31 cellular contexts compared by ENCODE assay signal in the genomic region with DNA sequence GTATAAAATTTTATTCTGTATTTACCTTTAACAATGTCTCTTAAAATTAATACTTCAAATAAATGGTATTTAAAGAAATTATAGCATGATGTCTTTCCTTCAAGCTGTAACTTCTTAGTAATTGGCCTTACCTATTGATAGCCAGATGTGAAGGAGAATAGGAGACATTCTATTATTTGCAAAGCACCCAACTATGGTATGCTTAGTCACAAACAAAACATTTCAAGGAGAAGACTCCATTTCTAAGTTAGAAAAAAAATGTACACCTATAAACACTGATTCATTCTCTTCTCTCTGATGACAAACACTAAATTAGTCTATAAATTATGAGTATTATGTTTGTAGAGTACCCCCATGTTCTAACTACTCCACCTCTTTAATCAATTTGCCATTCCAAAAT.
"Had no signal": no experiment of that assay in that cellular context is flagged by ENCODE, and none has a peak within 500 bp of the region (broad histone marks: within the 10 kb centered on the region; RNA-seq: fewer than 3 reads in every experiment).

No MANE protein-coding gene starts in this region.

- H3K27ac ChIP-seq: KMS-11 had no signal

- H3K9me3 ChIP-seq: MG63 had no signal

- H3K4me2 ChIP-seq: KMS-11 had no signal

- H3K4me3 ChIP-seq: MG63 had no signal

- H3K9ac ChIP-seq: KMS-11 had no signal

- H3K36me3 ChIP-seq: MG63 had no signal

- DNase-seq: Karpas-422, Kasumi-1, KG1, MG63, MM.1S, MV-4-11, NCI-H1048, NCI-H1092, NCI-H1092 treated with DMSO at 0.1 percent for 48 hours, NCI-H1417 treated with DMSO at 0.1 percent for 48 hours, NCI-H1436, NCI-H1436 treated with DMSO at 0.1 percent for 48 hours, NCI-H146, NCI-H1694, NCI-H1694 treated with DMSO at 0.1 percent for 48 hours, NCI-H187, NCI-H187 treated with DMSO at 0.1 percent for 48 hours, NCI-H1930, NCI-H2029, NCI-H2029 treated with DMSO at 0.1 percent for 48 hours, NCI-H2081, NCI-H2081 treated with DMSO at 0.1 percent for 48 hours, NCI-H2107, NCI-H2171, NCI-H2171 treated with DMSO at 0.1 percent for 48 hours, NCI-H2227 treated with DMSO at 0.1 percent for 48 hours, NCI-H226, NCI-H345, NCI-H446, NCI-H446 treated with DMSO at 0.1 percent for 48 hours had no signal

- H3K27me3 ChIP-seq: MG63 had no signal
